Comparison of ENCODE assay signal across 9 cellular contexts in genomic region chr11:66694056-66694410, GRCh38. TPM values are rescaled to one million over a fixed set of nuclear protein-coding genes. Genes with fewer than 3 reads are reported as not detected.
A peak's percentile ranks its signal among the peaks of the same experiment; 100 is the strongest.
DNase-seq lines count a peak whose midpoint lies in the region; ATAC-seq, FAIRE-seq and TF ChIP-seq lines count a peak whose summit lies in the region.
"Had no signal": no experiment of that assay in that cellular context is flagged by ENCODE, and none has a peak within 500 bp of the region (broad histone marks: within the 10 kb centered on the region; RNA-seq: fewer than 3 reads in every experiment).

No MANE protein-coding gene starts in this region.

- WGBS in adrenal gland, 4 donors = 45 to 54% (median 50%) methylated on average over 8 to 13 of the region's 13 CpGs

- H3K4me1 ChIP-seq in adrenal gland (replicated peaks in 1 of 2) (peaks cover 3 to 10% of the 10 kb centered on the region in 2 donors), kidney (ENCODE audit: control insufficient read depth in 1 of 2, insufficient read depth in 1 of 2, low read depth in 1 of 2, low read length in 2 of 2) (no peaks in the 10 kb centered on the region), upper lobe of right lung (no peaks in the 10 kb centered on the region), SJCRH30 (no peaks in the 10 kb centered on the region)

- intact Hi-C loops in adrenal gland (cut with DNase I) = loop anchor here (2.0 to 10.0 kb wide), 4 partner anchors 123 to 281 kb away; partner anchors contain the start of gene C11orf86 (in 1 of the 2)
- intact Hi-C loops in kidney (cut with DNase I) = loop anchor here (5.0 kb wide), 1 partner anchor 138 kb away; no protein-coding TSS in a partner anchor
- intact Hi-C loops in upper lobe of right lung (cut with DNase I) = no loop called here

- DNase-seq in RPMI7951 (ENCODE audit: low read depth) (peak; percentile 67), adrenal gland (peak; percentile 69 to 90 (median 84)), kidney (peak; percentile 55), upper lobe of right lung (peak; percentile 57), DMS53 treated with DMSO at 0.1 percent for 48 hours (lab: John Stamatoyannopoulos, UW; ENCODE audit: unreplicated experiment) (no peak), SJCRH30 (no peak), HUDEP-2 (lab: John Stamatoyannopoulos, UW; ENCODE audit: unreplicated experiment in 76 of 76) (no peak)

- no peak for TF ChIP-seq POLR2A in adrenal gland (IDR thresholded peaks at IDR 0.05)

- FAIRE-seq in kidney (lab: Jason Lieb, UNC) = no peak

- ATAC-seq in upper lobe of right lung = no peak

- H3K4me3 ChIP-seq in adrenal gland = no peak overlapping the region
- no peak overlapping the region for H3K4me3 ChIP-seq in kidney (ENCODE audit: low read length in 2 of 2)
- no peak overlapping the region for H3K4me3 ChIP-seq in upper lobe of right lung
- no peak overlapping the region for H3K4me3 ChIP-seq in SJCRH30
- H3K4me3 ChIP-seq: GM23338 had no signal

- H3K9ac ChIP-seq in kidney (ENCODE audit: low read length in 2 of 2) = no peak overlapping the region

- H3K36me3 ChIP-seq in adrenal gland (replicated peaks in 1 of 2) = peaks cover 0 to 13% of the 10 kb centered on the region in 2 donors
- peaks cover 9 to 16% of the 10 kb centered on the region in 2 donors for H3K36me3 ChIP-seq in kidney (ENCODE audit: control insufficient read depth in 1 of 2, insufficient read depth in 2 of 2, low read length in 2 of 2)
- no peaks in the 10 kb centered on the region for H3K36me3 ChIP-seq in upper lobe of right lung
- no peaks in the 10 kb centered on the region for H3K36me3 ChIP-seq in SJCRH30

- H3K9me3 ChIP-seq in adrenal gland (replicated peaks in 1 of 3) (no peaks in the 10 kb centered on the region), kidney (ENCODE audit: control insufficient read depth in 1 of 2, low read length in 2 of 2) (no peaks in the 10 kb centered on the region), upper lobe of right lung (no peaks in the 10 kb centered on the region), SJCRH30 (replicated peaks) (no peaks in the 10 kb centered on the region)

- H3K27me3 ChIP-seq in adrenal gland = no peaks in the 10 kb centered on the region
- no peaks in the 10 kb centered on the region for H3K27me3 ChIP-seq in upper lobe of right lung
- no peaks in the 10 kb centered on the region for H3K27me3 ChIP-seq in SJCRH30

- H3K27ac ChIP-seq in adrenal gland = peak overlapping the region in 3 of 5 donors; percentile 10 to 47 (median 35)
- no peak overlapping the region for H3K27ac ChIP-seq in kidney (ENCODE audit: low read depth in 2 of 2, low read length in 2 of 2)
- no peak overlapping the region for H3K27ac ChIP-seq in upper lobe of right lung
- H3K27ac ChIP-seq in SJCRH30 = no peak overlapping the region

- no peak for TF ChIP-seq CTCF in adrenal gland (IDR thresholded peaks at IDR 0.05)
- no peak for TF ChIP-seq CTCF in kidney (IDR thresholded peaks at IDR 0.05; ENCODE audit: borderline replicate concordance, extremely low read depth, insufficient read depth)
- TF ChIP-seq CTCF in upper lobe of right lung (IDR thresholded peaks at IDR 0.05) = no peak

RNA-seq across cellular contexts. Expression of gene RBM4B, which starts 16.3 kb away (rescaled TPM):
- total RNA-seq in RPMI7951 (2014; rRNA removed; shearing (Covaris generic)) = 20.7 and 25.4 TPM in 2 replicates
- total RNA-seq in adrenal gland = 10 to 100 TPM in 7 of 8 donors, 1 to 10 TPM in 1; 9.9 to 30.7 (median 18.8) TPM
- 10 to 100 TPM; 20.9 to 29.8 (median 23.3) TPM for polyA plus RNA-seq in adrenal gland
- total RNA-seq in kidney = 18.2 TPM
- 20.8 TPM for polyA plus RNA-seq in kidney (ENCODE audit: insufficient read depth, low read depth, low replicate concordance)
- 9.5 TPM for total RNA-seq in upper lobe of right lung
- total RNA-seq in SJCRH30 (2014; rRNA removed; shearing (Covaris generic)) = 23.7 and 24.7 TPM in 2 replicates

RNA-seq across cellular contexts. Expression of gene SPTBN2, which starts 35.0 kb away (rescaled TPM):
- total RNA-seq in RPMI7951 (2014; rRNA removed; shearing (Covaris generic)) = under 0.01 and 0.68 TPM in 2 replicates
- 10 to 100 TPM; 54.0 to 81.8 (median 64.7) TPM for total RNA-seq in adrenal gland
- polyA plus RNA-seq in adrenal gland = 10 to 100 TPM; 19.7 to 78.9 (median 28.5) TPM
- 64.9 TPM for total RNA-seq in kidney
- polyA plus RNA-seq in kidney (ENCODE audit: insufficient read depth, low read depth, low replicate concordance) = 69.8 TPM
- total RNA-seq in upper lobe of right lung = 8.1 TPM
- total RNA-seq in SJCRH30 (2014; rRNA removed; shearing (Covaris generic)) = 4.8 and 8.5 TPM in 2 replicates
- polyA plus RNA-seq: CD8-positive, alpha-beta memory T cell had no signal

RNA-seq across cellular contexts. Expression of gene RBM4, which starts 55.5 kb away (rescaled TPM):
- 126 and 138 TPM in 2 replicates for total RNA-seq in RPMI7951 (2014; rRNA removed; shearing (Covaris generic))
- total RNA-seq in adrenal gland = 100 to 1,000 TPM in 6 of 8 donors, 10 to 100 TPM in 2; 89.9 to 243 (median 138) TPM
- polyA plus RNA-seq in adrenal gland = 100 to 1,000 TPM in 1 of 3 donors, 10 to 100 TPM in 2; 70.0 to 205 (median 79.4) TPM
- 125 TPM for total RNA-seq in kidney
- polyA plus RNA-seq in kidney (ENCODE audit: insufficient read depth, low read depth, low replicate concordance) = 168 TPM
- total RNA-seq in upper lobe of right lung = 98.9 TPM
- total RNA-seq in SJCRH30 (2014; rRNA removed; shearing (Covaris generic)) = 154 and 155 TPM in 2 replicates

Comparison
In these comparisons a context has a peak if more than half of its experiments do, and no peak if none do; other contexts are left out.
1. DNase-seq: peak in RPMI7951 (single experiment), adrenal gland (7 of 7), kidney (single experiment) and upper lobe of right lung (single experiment); none in DMS53 treated with DMSO at 0.1 percent for 48 hours (single experiment), SJCRH30 (0 of 2) and HUDEP-2 (0 of 76).
2. H3K27ac ChIP-seq: peak in adrenal gland (3 of 5); none in kidney (0 of 2), upper lobe of right lung (single experiment) and SJCRH30 (single experiment).